Comparison of ENCODE assay signal across 8 cellular contexts in the genomic region with DNA sequence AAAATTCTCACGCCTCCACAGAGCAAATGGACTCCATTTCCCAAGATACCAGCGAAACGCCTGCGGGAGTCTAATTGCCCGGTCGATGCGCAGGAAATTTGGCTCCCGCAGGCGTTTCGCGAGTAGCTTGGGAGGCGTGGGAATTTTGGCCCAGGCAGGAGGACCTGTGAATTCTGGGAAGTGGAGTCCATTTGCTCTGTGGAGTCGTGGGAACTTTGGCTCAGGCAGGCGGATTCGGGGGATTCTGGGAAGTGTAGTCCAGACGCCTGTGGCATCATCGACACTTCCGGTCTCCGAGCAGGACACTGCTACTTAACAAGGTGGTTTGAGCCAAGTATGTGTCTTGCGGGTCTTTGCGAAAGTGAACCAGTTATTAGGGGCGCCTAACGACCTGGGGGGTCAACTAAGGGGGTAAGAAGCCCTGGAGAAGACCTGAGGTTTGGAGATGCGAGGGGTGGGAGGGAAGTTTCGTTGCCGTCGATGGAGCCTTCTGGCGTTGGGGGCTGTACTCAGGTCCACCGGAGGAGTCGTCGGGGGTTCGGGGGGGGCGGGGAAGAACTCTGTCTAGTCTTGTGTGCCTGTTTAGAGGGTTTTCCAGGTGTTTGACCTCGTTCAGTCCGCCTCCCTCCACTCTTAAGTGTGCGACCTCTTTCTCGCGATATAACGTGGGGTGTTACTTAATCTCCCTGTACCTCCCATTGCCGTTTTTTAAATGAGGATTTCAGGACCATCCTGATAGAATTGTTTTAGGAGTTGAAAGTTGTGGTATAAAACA. TPM values are rescaled to one million over a fixed set of nuclear protein-coding genes. Genes with fewer than 3 reads are reported as not detected.
DNase-seq lines count a peak whose midpoint lies in the region; ATAC-seq and TF ChIP-seq lines count a peak whose summit lies in the region.

A gene (plus strand): TSS at position 277 of the 775 bp plus-strand sequence. CDS start 4,356 bp downstream, outside the sequence.

- no peaks in the 10 kb centered on the region for H3K27me3 ChIP-seq in CD4-positive, CD25-positive, alpha-beta regulatory T cell (ENCODE audit: control insufficient read depth, insufficient read depth, low read length)
- H3K27me3 ChIP-seq in HUES64 (ENCODE audit: insufficient read depth, low read length) (no peaks in the 10 kb centered on the region), Peyer's patch (no peaks in the 10 kb centered on the region), fibroblast of lung (ENCODE audit: control insufficient read depth, insufficient read depth, low read length) (no peaks in the 10 kb centered on the region)

- peaks cover 11% of the 10 kb centered on the region for H3K36me3 ChIP-seq in CD4-positive, CD25-positive, alpha-beta regulatory T cell (ENCODE audit: control insufficient read depth, insufficient read depth, low read length)
- H3K36me3 ChIP-seq in HUES64 (ENCODE audit: insufficient read depth, low read length) (peaks cover 11% of the 10 kb centered on the region), Peyer's patch (peaks cover 0 to 10% (median 0%) of the 10 kb centered on the region in 3 donors), fibroblast of lung (ENCODE audit: control insufficient read depth, insufficient read depth, low read length) (no peaks in the 10 kb centered on the region)

- H3K27ac ChIP-seq in CD4-positive, CD25-positive, alpha-beta regulatory T cell (ENCODE audit: insufficient read depth, low read length, poor library complexity, severe bottlenecking) = peak within 1 kb of the TSS; percentile 54
- H3K27ac ChIP-seq in HUES64 (ENCODE audit: low read depth, low read length) (no peak within 1 kb of the TSS), Peyer's patch (peak within 1 kb of the TSS; percentile 65 to 75 (median 71)), fibroblast of lung (ENCODE audit: insufficient read depth, low read length) (peak within 1 kb of the TSS; percentile 60)

- H3K79me2 ChIP-seq in fibroblast of lung (ENCODE audit: control insufficient read depth, insufficient read depth, low read length) = no peaks in the 10 kb centered on the region

- TF ChIP-seq POLR2A in Peyer's patch (IDR thresholded peaks at IDR 0.05) = no peak

- peaks cover 5 to 25% (median 11%) of the 10 kb centered on the region in 4 donors for H3K4me1 Mint-ChIP-seq in CD4-positive, CD25-positive, alpha-beta regulatory T cell

- H3K27ac Mint-ChIP-seq in CD4-positive, CD25-positive, alpha-beta regulatory T cell = peak within 1 kb of the TSS; percentile 88 to 98 (median 91)

- H4K20me1 ChIP-seq in fibroblast of lung (ENCODE audit: control insufficient read depth, extremely low read depth, insufficient read depth, low read length) = no peaks in the 10 kb centered on the region

- peak; percentile 89 to 92 for ATAC-seq in CD4-positive, CD25-positive, alpha-beta regulatory T cell (ENCODE audit: low read depth in 2 of 2)
- ATAC-seq in GM21381 (IDR thresholded peaks at IDR 0.05; ENCODE audit: unreplicated experiment) = peak; percentile 95

- peak within 1 kb of the TSS; percentile 96 to 98 (median 97) for H3K4me3 Mint-ChIP-seq in CD4-positive, CD25-positive, alpha-beta regulatory T cell

- TF ChIP-seq CTCF in Peyer's patch (IDR thresholded peaks at IDR 0.05) (no peak), fibroblast of lung (conservative IDR thresholded peaks at IDR 0.05 in 1 of 2, IDR thresholded peaks at IDR 0.05 in 1 of 2; ENCODE audit: low read depth in 1 of 2, low read length in 2 of 2) (no peak)

- H3K4me3 ChIP-seq in CD4-positive, CD25-positive, alpha-beta regulatory T cell (ENCODE audit: low read depth, low read length) = peak within 1 kb of the TSS; percentile 89
- H3K4me3 ChIP-seq in HUES64 (ENCODE audit: low read length) (peak within 1 kb of the TSS; percentile 87), Peyer's patch (peak within 1 kb of the TSS; percentile 60 to 89 (median 81)), fibroblast of lung (replicated peaks in 1 of 4; ENCODE audit: control extremely low read depth in 1 of 4, insufficient read depth in 1 of 4, low read depth in 3 of 4, low read length in 4 of 4) (peak within 1 kb of the TSS; percentile 70 to 84 (median 76))

- WGBS in HUES64 = 1% methylated on average over 40 of the region's 40 CpGs

- H3K9me3 Mint-ChIP-seq in CD4-positive, CD25-positive, alpha-beta regulatory T cell = peaks cover 0 to 8% (median 2%) of the 10 kb centered on the region in 7 donors

- H2AFZ ChIP-seq in fibroblast of lung (ENCODE audit: low read length) = peak within 1 kb of the TSS; percentile 78

- H3K9me3 ChIP-seq in CD4-positive, CD25-positive, alpha-beta regulatory T cell (ENCODE audit: control insufficient read depth in 2 of 2, low read length in 2 of 2) = peaks cover 9 to 10% of the 10 kb centered on the region in 2 experiments
- H3K9me3 ChIP-seq in HUES64 (ENCODE audit: insufficient read depth, low read depth, low read length) = peaks cover 3% of the 10 kb centered on the region; the same call in 1 of the 2 replicates
- peaks cover 0 to 10% (median 0%) of the 10 kb centered on the region in 4 donors for H3K9me3 ChIP-seq in Peyer's patch
- H3K9me3 ChIP-seq in fibroblast of lung (ENCODE audit: control insufficient read depth, insufficient read depth, low read depth, low read length) = no peaks in the 10 kb centered on the region

- peaks cover 18% of the 10 kb centered on the region for H3K36me3 Mint-ChIP-seq in CD4-positive, CD25-positive, alpha-beta regulatory T cell

- peak; percentile 67 to 84 (median 71) for DNase-seq in CD4-positive, CD25-positive, alpha-beta regulatory T cell
- DNase-seq in Peyer's patch (peak; percentile 84 to 94 (median 84)), activated T-helper 1 cell treated with Interleukin-2 at 50 U/mL for 16 hours (ENCODE audit: low read depth) (peak; percentile 47), fibroblast of lung (ENCODE audit: low read depth in 2 of 2) (peak; percentile 97 to 98), myocyte (ENCODE audit: low read depth) (peak; percentile 99)
- DNase-seq in stimulated activated CD8-positive, alpha-beta memory T cell treated with anti-CD3 and anti-CD28 coated beads, Interleukin-7, amount 100 ng/mL, for 1 hour (ENCODE audit: low read depth in 2 of 2) = peak; percentile 34 to 36

- peak within 1 kb of the TSS; percentile 70 for H3K9ac ChIP-seq in HUES64 (ENCODE audit: low read depth, low read length)
- H3K9ac ChIP-seq in fibroblast of lung (ENCODE audit: insufficient read depth, low read length) = peak within 1 kb of the TSS; percentile 50

- H3K4me1 ChIP-seq in CD4-positive, CD25-positive, alpha-beta regulatory T cell (ENCODE audit: control insufficient read depth, insufficient read depth, low read length, poor library complexity, severe bottlenecking) = peaks cover 16% of the 10 kb centered on the region
- H3K4me1 ChIP-seq in HUES64 (ENCODE audit: insufficient read depth, low read length) (no peaks in the 10 kb centered on the region), Peyer's patch (peaks cover 0 to 8% (median 0%) of the 10 kb centered on the region in 4 donors), fibroblast of lung (ENCODE audit: control insufficient read depth, extremely low read depth, insufficient read depth, low read length) (no peaks in the 10 kb centered on the region)

- no peaks in the 10 kb centered on the region for H3K27me3 Mint-ChIP-seq in CD4-positive, CD25-positive, alpha-beta regulatory T cell

- peak within 1 kb of the TSS; percentile 67 for H3K4me2 ChIP-seq in fibroblast of lung (ENCODE audit: extremely low read depth, insufficient read depth, low read length)

RNA-seq across cellular contexts. Expression of the gene that starts here (rescaled TPM):
- total RNA-seq in CD4-positive, CD25-positive, alpha-beta regulatory T cell = 3.9 TPM
- 1 to 10 TPM; 3.4 to 4.8 (median 4.0) TPM for polyA plus RNA-seq in CD4-positive, CD25-positive, alpha-beta regulatory T cell
- 4.5 TPM for polyA plus RNA-seq in HUES64 (2013, experiment 1 of 2)
- 7.5 TPM for polyA plus RNA-seq in HUES64 (2013, experiment 2 of 2)
- total RNA-seq in Peyer's patch (10 to 100 TPM in 1 of 4 donors, 1 to 10 TPM in 3; 2.5 to 10.9 (median 6.2) TPM), fibroblast of lung (9.0 and 12.2 TPM in 2 replicates), myocyte (7.3 and 11.8 TPM in 2 replicates)
- 5.6 and 7.4 TPM in 2 replicates for polyA plus RNA-seq in fibroblast of lung
- 4.5 and 6.7 TPM in 2 replicates for polyA plus RNA-seq in fibroblast of lung (2012)
- polyA minus RNA-seq in fibroblast of lung (ENCODE audit: low replicate concordance) = 2.9 and 3.0 TPM in 2 replicates
- polyA plus RNA-seq in myocyte (2012) = 6.8 TPM

Comparison
In these comparisons a context has a peak if more than half of its experiments do, and no peak if none do; other contexts are left out.
1. DNase-seq: peak in every context shown above with its lines; median percentile 99 in myocyte; 98 in fibroblast of lung; 84 in Peyer's patch; 71 in CD4-positive, CD25-positive, alpha-beta regulatory T cell; 47 in activated T-helper 1 cell treated with Interleukin-2 at 50 U/mL for 16 hours; 35 in stimulated activated CD8-positive, alpha-beta memory T cell treated with anti-CD3 and anti-CD28 coated beads, Interleukin-7, amount 100 ng/mL, for 1 hour.